19 cellular contexts compared by ENCODE assay signal in genomic region chr6:31378721-31379103, GRCh38.
"Had no signal": no experiment of that assay in that cellular context is flagged by ENCODE, and none has a peak within 500 bp of the region (broad histone marks: within the 10 kb centered on the region; RNA-seq: fewer than 3 reads in every experiment).

No MANE protein-coding gene starts in this region.

- H3K79me2 ChIP-seq: hepatocyte, parathyroid adenoma had no signal

- H3K27ac ChIP-seq: heart right ventricle, hepatocyte, left ventricle myocardium inferior, parathyroid adenoma, psoas muscle, skin epidermis, spleen, suprapubic skin, thoracic aorta, tibial artery, uterus had no signal

- H3K4me3 ChIP-seq: heart right ventricle, hepatocyte, left ventricle myocardium inferior, lung, psoas muscle, skin epidermis, spleen, suprapubic skin, thoracic aorta, tibial artery, uterus had no signal

- H3K9ac ChIP-seq: parathyroid adenoma had no signal

- H2AFZ ChIP-seq: hepatocyte, parathyroid adenoma had no signal

- H3K4me1 ChIP-seq: heart right ventricle, left ventricle myocardium inferior, parathyroid adenoma, psoas muscle, spleen, suprapubic skin, tibial artery, uterus had no signal

- H3K9me3 ChIP-seq: heart right ventricle, left ventricle myocardium inferior, psoas muscle, spleen, suprapubic skin, thoracic aorta, tibial artery, uterus had no signal

- DNase-seq: heart right ventricle; left ventricle myocardium inferior; mesendoderm; naive thymus-derived CD8-positive, alpha-beta T cell; nucleus accumbens; psoas muscle; spleen; stimulated activated CD4-positive, alpha-beta T cell treated with anti-CD3 and anti-CD28 coated beads, Interleukin-4, amount 100 ng/mL, for 24 hours; stimulated activated naive CD4-positive, alpha-beta T cell; tibial artery; uterus had no signal

- H3K27me3 ChIP-seq: hepatocyte, uterus had no signal

- H3K4me2 ChIP-seq: hepatocyte had no signal

- ATAC-seq: heart right ventricle; naive thymus-derived CD8-positive, alpha-beta T cell; psoas muscle; sciatic nerve; stimulated activated effector memory CD8-positive, alpha-beta T cell treated with anti-CD3 and anti-CD28 coated beads, Interleukin-12 subunit alpha, Interleukin-12 subunit beta, amount 100 ng/mL, for 72 hours had no signal

- H3K36me3 ChIP-seq: heart right ventricle, left ventricle myocardium inferior, spleen, suprapubic skin, thoracic aorta, tibial artery, uterus had no signal
